24 cellular contexts compared by ENCODE assay signal in genomic region chr1:9703165-9703509, GRCh38. TPM values are rescaled to one million over a fixed set of nuclear protein-coding genes. Genes with fewer than 3 reads are reported as not detected.
DNase-seq lines count a peak whose midpoint lies in the region; ATAC-seq and TF ChIP-seq lines count a peak whose summit lies in the region.
"Had no signal": no experiment of that assay in that cellular context is flagged by ENCODE, and none has a peak within 500 bp of the region (broad histone marks: within the 10 kb centered on the region; RNA-seq: fewer than 3 reads in every experiment).

No MANE protein-coding gene starts in this region.

- H3K27ac ChIP-seq in CD4-positive, CD25-positive, alpha-beta regulatory T cell (ENCODE audit: insufficient read depth, low read length, poor library complexity, severe bottlenecking) = peak overlapping the region; percentile 1
- peak overlapping the region; percentile 23 for H3K27ac ChIP-seq in effector memory CD4-positive, alpha-beta T cell (ENCODE audit: insufficient read depth, low read length, poor library complexity, severe bottlenecking)
- H3K27ac ChIP-seq: KMS-11, suprapubic skin, uterus had no signal

- ATAC-seq in CD4-positive, CD25-positive, alpha-beta regulatory T cell (ENCODE audit: low read depth in 2 of 2) = no peak
- ATAC-seq in activated B cell treated with CpG ODN at 0.5 μM for 24 hours (ENCODE audit: low read depth) (no peak), GM18519 (IDR thresholded peaks at IDR 0.05; ENCODE audit: low FRiP score, unreplicated experiment) (no peak)
- ATAC-seq: SK-N-SH treated with all-trans-retinoic acid at 6 μM for 48 hours had no signal

- H3K36me3 Mint-ChIP-seq in T-helper 1 cell treated with Interleukin-12 subunit alpha and Interleukin-12 subunit beta and Interleukin-4 antibody, amounts not matched to agents 30 μg/mL and 1 μg/mL, for 36 hours (ENCODE audit: low read depth) = peaks cover 48% of the 10 kb centered on the region
- H3K36me3 Mint-ChIP-seq in CD4-positive, CD25-positive, alpha-beta regulatory T cell = peaks cover 37% of the 10 kb centered on the region
- peaks cover 73% of the 10 kb centered on the region for H3K36me3 Mint-ChIP-seq in activated B cell treated with CpG ODN at 0.5 μM for 24 hours (ENCODE audit: low read depth)

- no peak for TF ChIP-seq CTCF in activated B cell treated with CpG ODN at 0.5 μM for 24 hours (IDR thresholded peaks at IDR 0.05)
- TF ChIP-seq CTCF in lower leg skin (IDR thresholded peaks at IDR 0.05) = no peak

- POLR2A ChIA-PET in activated B cell treated with CpG ODN at 0.5 μM for 24 hours (lab: Charles Lee) = interaction anchor here (1.4 to 2.1 kb wide), 2 partner anchors 12 to 48 kb away, joined by 5 read pairs; no protein-coding TSS in a partner anchor

- H3K27me3 Mint-ChIP-seq in T-helper 1 cell treated with Interleukin-12 subunit alpha and Interleukin-12 subunit beta and Interleukin-4 antibody, amounts not matched to agents 30 μg/mL and 1 μg/mL, for 36 hours (ENCODE audit: low read depth) = no peaks in the 10 kb centered on the region
- H3K27me3 Mint-ChIP-seq in CD4-positive, CD25-positive, alpha-beta regulatory T cell = peaks cover 4% of the 10 kb centered on the region
- H3K27me3 Mint-ChIP-seq in activated B cell treated with CpG ODN at 0.5 μM for 24 hours = no peaks in the 10 kb centered on the region

- no peak overlapping the region for H3K4me3 Mint-ChIP-seq in T-helper 1 cell treated with Interleukin-12 subunit alpha and Interleukin-12 subunit beta and Interleukin-4 antibody, amounts not matched to agents 30 μg/mL and 1 μg/mL, for 36 hours
- H3K4me3 Mint-ChIP-seq in CD4-positive, CD25-positive, alpha-beta regulatory T cell = peak overlapping the region; percentile 9 to 77 (median 72)
- no peak overlapping the region for H3K4me3 Mint-ChIP-seq in activated B cell treated with CpG ODN at 0.5 μM for 24 hours

- CTCF ChIA-PET in activated B cell treated with CpG ODN at 0.5 μM for 24 hours (lab: Charles Lee) = interaction anchor here (1.0 to 1.9 kb wide), 3 partner anchors 75 to 113 kb away, joined by 3 to 10 read pairs (median 5); no protein-coding TSS in a partner anchor

- peaks cover 8% of the 10 kb centered on the region for H3K9me3 Mint-ChIP-seq in T-helper 1 cell treated with Interleukin-12 subunit alpha and Interleukin-12 subunit beta and Interleukin-4 antibody, amounts not matched to agents 30 μg/mL and 1 μg/mL, for 36 hours
- peaks cover 0 to 3% (median 0%) of the 10 kb centered on the region in 7 donors for H3K9me3 Mint-ChIP-seq in CD4-positive, CD25-positive, alpha-beta regulatory T cell
- H3K9me3 Mint-ChIP-seq in activated B cell treated with CpG ODN at 0.5 μM for 24 hours = no peaks in the 10 kb centered on the region

- no peak overlapping the region for H3K4me3 ChIP-seq in CD4-positive, CD25-positive, alpha-beta regulatory T cell (ENCODE audit: low read depth, low read length)
- no peak overlapping the region for H3K4me3 ChIP-seq in effector memory CD4-positive, alpha-beta T cell (ENCODE audit: insufficient read depth, low read depth, low read length, poor library complexity, severe bottlenecking)
- no peak overlapping the region for H3K4me3 ChIP-seq in lower leg skin (ENCODE audit: low read depth, poor library complexity, severe bottlenecking)
- H3K4me3 ChIP-seq: suprapubic skin, uterus had no signal

- H3K36me3 ChIP-seq in CD4-positive, CD25-positive, alpha-beta regulatory T cell (ENCODE audit: control insufficient read depth, insufficient read depth, low read length) = peaks cover 32% of the 10 kb centered on the region
- H3K36me3 ChIP-seq in effector memory CD4-positive, alpha-beta T cell (ENCODE audit: control insufficient read depth, insufficient read depth, low read length) = peaks cover 13% of the 10 kb centered on the region
- H3K36me3 ChIP-seq: BE2C, suprapubic skin, uterus had no signal

- 92% methylated on average over 5 of the region's 5 CpGs for WGBS in lower leg skin, 2 donors

- H3K4me1 ChIP-seq in CD4-positive, CD25-positive, alpha-beta regulatory T cell (ENCODE audit: control insufficient read depth, insufficient read depth, low read length, poor library complexity, severe bottlenecking) = peaks cover 51% of the 10 kb centered on the region
- H3K4me1 ChIP-seq in effector memory CD4-positive, alpha-beta T cell (ENCODE audit: control insufficient read depth, insufficient read depth, low read length, poor library complexity, severe bottlenecking) = peaks cover 29% of the 10 kb centered on the region
- H3K4me1 ChIP-seq: BE2C, uterus had no signal

- H3K4me1 Mint-ChIP-seq in T-helper 1 cell treated with Interleukin-12 subunit alpha and Interleukin-12 subunit beta and Interleukin-4 antibody, amounts not matched to agents 30 μg/mL and 1 μg/mL, for 36 hours (ENCODE audit: low read depth) = peaks cover 53% of the 10 kb centered on the region
- H3K4me1 Mint-ChIP-seq in CD4-positive, CD25-positive, alpha-beta regulatory T cell = peaks cover 15 to 87% (median 62%) of the 10 kb centered on the region in 4 donors
- peaks cover 67% of the 10 kb centered on the region for H3K4me1 Mint-ChIP-seq in activated B cell treated with CpG ODN at 0.5 μM for 24 hours

- no peak for TF ChIP-seq POLR2A in lower leg skin (IDR thresholded peaks at IDR 0.05)

- no peaks in the 10 kb centered on the region for H3K9me3 ChIP-seq in CD4-positive, CD25-positive, alpha-beta regulatory T cell (ENCODE audit: control insufficient read depth in 2 of 2, low read length in 2 of 2)
- no peaks in the 10 kb centered on the region for H3K9me3 ChIP-seq in effector memory CD4-positive, alpha-beta T cell (ENCODE audit: control insufficient read depth, low read length)
- H3K9me3 ChIP-seq: BE2C, suprapubic skin, uterus had no signal

- H3K27me3 ChIP-seq in CD4-positive, CD25-positive, alpha-beta regulatory T cell (ENCODE audit: control insufficient read depth, insufficient read depth, low read length) = no peaks in the 10 kb centered on the region
- H3K27me3 ChIP-seq in effector memory CD4-positive, alpha-beta T cell (replicated peaks; ENCODE audit: control insufficient read depth, insufficient read depth, low read length, poor library complexity, severe bottlenecking) = no peaks in the 10 kb centered on the region
- H3K27me3 ChIP-seq: BE2C, suprapubic skin, uterus had no signal

- peak overlapping the region; percentile 78 for H3K27ac Mint-ChIP-seq in T-helper 1 cell treated with Interleukin-12 subunit alpha and Interleukin-12 subunit beta and Interleukin-4 antibody, amounts not matched to agents 30 μg/mL and 1 μg/mL, for 36 hours
- H3K27ac Mint-ChIP-seq in CD4-positive, CD25-positive, alpha-beta regulatory T cell = peak overlapping the region; percentile 77 to 91 (median 80)
- H3K27ac Mint-ChIP-seq in activated B cell treated with CpG ODN at 0.5 μM for 24 hours = peak overlapping the region; percentile 84

- intact Hi-C loops in activated B cell treated with CpG ODN at 0.5 μM for 24 hours (cut with micrococcal nuclease) (loop anchor here (5.0 kb wide), 1 partner anchor 76 kb away; no protein-coding TSS in a partner anchor), lower leg skin (cut with DNase I; ENCODE audit: low total_unique reads) (no loop called here)

- DNase-seq in T-helper 1 cell (no peak), activated B cell treated with CpG ODN at 0.5 μM for 24 hours (no peak), lower leg skin (ENCODE audit: low spot score in 2 of 2) (no peak), amniotic stem cell (lab: John Stamatoyannopoulos, UW) (no peak)
- DNase-seq in CD4-positive, CD25-positive, alpha-beta regulatory T cell = no peak
- no peak for DNase-seq in effector memory CD4-positive, alpha-beta T cell
- DNase-seq: 8988T; activated CD4-positive, alpha-beta T cell treated with anti-CD3 and anti-CD28 coated beads, Interleukin-2, amount 50 U/mL, for 4 hours; aorta; BE2C; central memory CD4-positive, alpha-beta T cell; DMS 273 treated with DMSO at 0.1 percent for 48 hours; GF-D8; midbrain; NCI-H187 treated with DMSO at 0.1 percent for 48 hours; NCI-H345; NK-92 treated with Interleukin-12 subunit alpha and Interleukin-12 subunit beta, amount 100 ng/mL, for 24 hours; stimulated activated CD4-positive, alpha-beta T cell treated with anti-CD3 and anti-CD28 coated beads, Interleukin-4, amount 100 ng/mL, for 24 hours; uterus had no signal

RNA-seq across cellular contexts. Expression of gene PIK3CD, which starts 51.6 kb away (rescaled TPM):
- total RNA-seq in CD4-positive, CD25-positive, alpha-beta regulatory T cell = 187 TPM
- polyA plus RNA-seq in CD4-positive, CD25-positive, alpha-beta regulatory T cell = 10 to 100 TPM; 47.3 to 63.2 (median 52.5) TPM
- total RNA-seq in activated B cell treated with CpG ODN at 0.5 μM for 24 hours (238 and 265 TPM in 2 replicates), lower leg skin (1 to 10 TPM; 4.2 to 5.4 (median 5.0) TPM)

Comparison
In these comparisons a context has a peak if more than half of its experiments do, and no peak if none do; other contexts are left out.
1. H3K4me3 Mint-ChIP-seq: peak in CD4-positive, CD25-positive, alpha-beta regulatory T cell (4 of 4); none in T-helper 1 cell treated with Interleukin-12 subunit alpha and Interleukin-12 subunit beta and Interleukin-4 antibody, amounts not matched to agents 30 μg/mL and 1 μg/mL, for 36 hours (single experiment) and activated B cell treated with CpG ODN at 0.5 μM for 24 hours (single experiment).
2. RNA of gene PIK3CD, which starts 51.6 kb away (total RNA-seq): 238 to 265 TPM in activated B cell treated with CpG ODN at 0.5 μM for 24 hours and 187 TPM in CD4-positive, CD25-positive, alpha-beta regulatory T cell (single experiment); 4.2 to 5.4 TPM in lower leg skin; every median in the first group is over 10 times any median in the second.
3. Peak in every context shown above with its lines, with median percentiles within 50 percentile points of each other: H3K27ac Mint-ChIP-seq.